Comparison of ENCODE assay signal across 2 cellular contexts in the genomic region with DNA sequence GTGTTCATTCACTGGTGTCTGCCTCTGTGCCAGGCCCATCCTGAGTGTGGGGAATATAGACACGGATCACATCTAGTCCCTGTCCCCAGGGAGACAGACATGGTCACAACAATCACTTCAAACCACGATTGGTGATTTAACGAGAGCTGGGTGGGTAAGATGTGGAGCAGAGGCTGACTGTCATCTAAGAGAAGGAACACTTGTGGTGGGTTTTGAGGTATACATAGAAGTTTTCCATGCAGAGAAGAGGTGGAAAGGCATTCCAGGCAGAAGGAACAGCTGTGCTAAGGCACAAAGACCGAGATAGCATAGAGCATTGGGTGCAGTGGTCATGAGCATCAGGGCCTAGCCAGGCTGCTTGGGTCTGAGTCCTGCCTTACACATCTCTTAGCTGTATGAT.
A peak's percentile ranks its signal among the peaks of the same experiment; 100 is the strongest.
TF ChIP-seq lines count a peak whose summit lies in the region.

No MANE protein-coding gene starts in this region.

TF ChIP-seq in SK-N-SH treated with all-trans-retinoic acid at 6 μM for 48 hours, 23 proteins besides CTCF, POLR2A, EP300 and RAD21:
- TF ChIP-seq BACH2 (CRISPR knock-in tag; IDR thresholded peaks at IDR 0.05; ENCODE audit: borderline replicate concordance) (no peak), ZFP3 (CRISPR knock-in tag; IDR thresholded peaks at IDR 0.05) (peak; percentile 94)

TF ChIP-seq in SK-N-SH, 30 proteins besides CTCF, POLR2A, EP300 and RAD21:
- TF ChIP-seq, protein P1, sequence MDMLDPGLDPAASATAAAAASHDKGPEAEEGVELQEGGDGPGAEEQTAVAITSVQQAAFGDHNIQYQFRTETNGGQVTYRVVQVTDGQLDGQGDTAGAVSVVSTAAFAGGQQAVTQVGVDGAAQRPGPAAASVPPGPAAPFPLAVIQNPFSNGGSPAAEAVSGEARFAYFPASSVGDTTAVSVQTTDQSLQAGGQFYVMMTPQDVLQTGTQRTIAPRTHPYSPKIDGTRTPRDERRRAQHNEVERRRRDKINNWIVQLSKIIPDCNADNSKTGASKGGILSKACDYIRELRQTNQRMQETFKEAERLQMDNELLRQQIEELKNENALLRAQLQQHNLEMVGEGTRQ (IDR thresholded peaks at IDR 0.05; ENCODE audit: borderline replicate concordance, low read depth, low read length), result no peak
- TF ChIP-seq EZH2phosphoT487 (IDR thresholded peaks at IDR 0.05; ENCODE audit: borderline replicate concordance, low read depth) (no peak), NFIC (IDR thresholded peaks at IDR 0.05; ENCODE audit: borderline replicate concordance) (no peak), TEAD4 (IDR thresholded peaks at IDR 0.05; ENCODE audit: borderline replicate concordance, insufficient read depth) (no peak), YY1 (IDR thresholded peaks at IDR 0.05; ENCODE audit: low read depth) (no peak), GATA2 (CRISPR knock-in tag; IDR thresholded peaks at IDR 0.05) (no peak), TAF1 (IDR thresholded peaks at IDR 0.05; ENCODE audit: borderline replicate concordance, low read depth, low read length) (no peak), POLR2AphosphoS5 (IDR thresholded peaks at IDR 0.05; ENCODE audit: low read depth, low read length) (no peak), TCF12 (IDR thresholded peaks at IDR 0.05) (no peak)
- TF ChIP-seq, protein P2, sequence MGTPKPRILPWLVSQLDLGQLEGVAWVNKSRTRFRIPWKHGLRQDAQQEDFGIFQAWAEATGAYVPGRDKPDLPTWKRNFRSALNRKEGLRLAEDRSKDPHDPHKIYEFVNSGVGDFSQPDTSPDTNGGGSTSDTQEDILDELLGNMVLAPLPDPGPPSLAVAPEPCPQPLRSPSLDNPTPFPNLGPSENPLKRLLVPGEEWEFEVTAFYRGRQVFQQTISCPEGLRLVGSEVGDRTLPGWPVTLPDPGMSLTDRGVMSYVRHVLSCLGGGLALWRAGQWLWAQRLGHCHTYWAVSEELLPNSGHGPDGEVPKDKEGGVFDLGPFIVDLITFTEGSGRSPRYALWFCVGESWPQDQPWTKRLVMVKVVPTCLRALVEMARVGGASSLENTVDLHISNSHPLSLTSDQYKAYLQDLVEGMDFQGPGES (IDR thresholded peaks at IDR 0.05; ENCODE audit: low read depth, low read length), result no peak
- TF ChIP-seq, protein P3, sequence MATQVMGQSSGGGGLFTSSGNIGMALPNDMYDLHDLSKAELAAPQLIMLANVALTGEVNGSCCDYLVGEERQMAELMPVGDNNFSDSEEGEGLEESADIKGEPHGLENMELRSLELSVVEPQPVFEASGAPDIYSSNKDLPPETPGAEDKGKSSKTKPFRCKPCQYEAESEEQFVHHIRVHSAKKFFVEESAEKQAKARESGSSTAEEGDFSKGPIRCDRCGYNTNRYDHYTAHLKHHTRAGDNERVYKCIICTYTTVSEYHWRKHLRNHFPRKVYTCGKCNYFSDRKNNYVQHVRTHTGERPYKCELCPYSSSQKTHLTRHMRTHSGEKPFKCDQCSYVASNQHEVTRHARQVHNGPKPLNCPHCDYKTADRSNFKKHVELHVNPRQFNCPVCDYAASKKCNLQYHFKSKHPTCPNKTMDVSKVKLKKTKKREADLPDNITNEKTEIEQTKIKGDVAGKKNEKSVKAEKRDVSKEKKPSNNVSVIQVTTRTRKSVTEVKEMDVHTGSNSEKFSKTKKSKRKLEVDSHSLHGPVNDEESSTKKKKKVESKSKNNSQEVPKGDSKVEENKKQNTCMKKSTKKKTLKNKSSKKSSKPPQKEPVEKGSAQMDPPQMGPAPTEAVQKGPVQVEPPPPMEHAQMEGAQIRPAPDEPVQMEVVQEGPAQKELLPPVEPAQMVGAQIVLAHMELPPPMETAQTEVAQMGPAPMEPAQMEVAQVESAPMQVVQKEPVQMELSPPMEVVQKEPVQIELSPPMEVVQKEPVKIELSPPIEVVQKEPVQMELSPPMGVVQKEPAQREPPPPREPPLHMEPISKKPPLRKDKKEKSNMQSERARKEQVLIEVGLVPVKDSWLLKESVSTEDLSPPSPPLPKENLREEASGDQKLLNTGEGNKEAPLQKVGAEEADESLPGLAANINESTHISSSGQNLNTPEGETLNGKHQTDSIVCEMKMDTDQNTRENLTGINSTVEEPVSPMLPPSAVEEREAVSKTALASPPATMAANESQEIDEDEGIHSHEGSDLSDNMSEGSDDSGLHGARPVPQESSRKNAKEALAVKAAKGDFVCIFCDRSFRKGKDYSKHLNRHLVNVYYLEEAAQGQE (IDR thresholded peaks at IDR 0.05; ENCODE audit: low read depth, low read length), result no peak
- TF ChIP-seq, protein P4, sequence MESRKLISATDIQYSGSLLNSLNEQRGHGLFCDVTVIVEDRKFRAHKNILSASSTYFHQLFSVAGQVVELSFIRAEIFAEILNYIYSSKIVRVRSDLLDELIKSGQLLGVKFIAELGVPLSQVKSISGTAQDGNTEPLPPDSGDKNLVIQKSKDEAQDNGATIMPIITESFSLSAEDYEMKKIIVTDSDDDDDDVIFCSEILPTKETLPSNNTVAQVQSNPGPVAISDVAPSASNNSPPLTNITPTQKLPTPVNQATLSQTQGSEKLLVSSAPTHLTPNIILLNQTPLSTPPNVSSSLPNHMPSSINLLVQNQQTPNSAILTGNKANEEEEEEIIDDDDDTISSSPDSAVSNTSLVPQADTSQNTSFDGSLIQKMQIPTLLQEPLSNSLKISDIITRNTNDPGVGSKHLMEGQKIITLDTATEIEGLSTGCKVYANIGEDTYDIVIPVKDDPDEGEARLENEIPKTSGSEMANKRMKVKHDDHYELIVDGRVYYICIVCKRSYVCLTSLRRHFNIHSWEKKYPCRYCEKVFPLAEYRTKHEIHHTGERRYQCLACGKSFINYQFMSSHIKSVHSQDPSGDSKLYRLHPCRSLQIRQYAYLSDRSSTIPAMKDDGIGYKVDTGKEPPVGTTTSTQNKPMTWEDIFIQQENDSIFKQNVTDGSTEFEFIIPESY (IDR thresholded peaks at IDR 0.05; ENCODE audit: borderline replicate concordance, low read depth), result no peak
TF ChIP-seq in SK-N-SH: peak in this region for 0.
